In the genomic region with DNA sequence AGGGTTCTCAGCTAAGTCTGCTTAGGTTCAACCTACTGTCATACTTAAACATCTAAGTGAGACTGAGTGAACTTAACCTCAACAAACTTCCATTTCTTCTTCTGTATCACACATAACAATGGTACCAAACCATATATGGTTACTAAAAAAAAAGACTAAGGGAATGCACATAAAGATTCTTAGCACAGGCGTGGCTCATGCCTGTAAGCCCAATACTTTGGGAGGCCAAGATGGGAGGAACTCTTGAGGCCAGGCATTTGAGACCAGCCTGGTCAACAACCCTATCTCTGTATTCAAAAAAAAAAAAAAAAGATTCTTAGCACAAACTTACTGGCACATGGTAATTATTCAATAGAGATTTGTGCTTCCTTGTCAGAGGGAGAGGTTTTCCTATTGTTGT, we compare ENCODE assay signal across 31 cellular contexts. TPM values are rescaled to one million over a fixed set of nuclear protein-coding genes. Genes with fewer than 3 reads are reported as not detected.
DNase-seq lines count a peak whose midpoint lies in the region; TF ChIP-seq lines count a peak whose summit lies in the region.
"Had no signal": no experiment of that assay in that cellular context is flagged by ENCODE, and none has a peak within 500 bp of the region (broad histone marks: within the 10 kb centered on the region; RNA-seq: fewer than 3 reads in every experiment).

No MANE protein-coding gene starts in this region.

- H3K36me3 ChIP-seq in SK-N-MC (ENCODE audit: insufficient read depth, low read length): peaks cover 20% of the 10 kb centered on the region
- no peaks in the 10 kb centered on the region for H3K36me3 ChIP-seq in mesendoderm (ENCODE audit: control insufficient read depth, insufficient read depth, low read length)
- H3K36me3 ChIP-seq in uterus: no peaks in the 10 kb centered on the region
- H3K36me3 ChIP-seq: pancreas had no signal

- H3K79me2 ChIP-seq in H9 (ENCODE audit: insufficient read depth, low read length) (no peaks in the 10 kb centered on the region), mesendoderm (ENCODE audit: control insufficient read depth, insufficient read depth, low read length) (no peaks in the 10 kb centered on the region)

- H2BK5ac ChIP-seq in H9 (ENCODE audit: insufficient read length, low read length) (no peak overlapping the region), mesendoderm (ENCODE audit: low read length) (no peak overlapping the region)

- H2BK120ac ChIP-seq in H9 (ENCODE audit: low read depth, low read length, poor library complexity, severe bottlenecking) (no peak overlapping the region), mesendoderm (ENCODE audit: low read depth, low read length) (no peak overlapping the region)

- no peak for TF ChIP-seq POLR2A in uterus (IDR thresholded peaks at IDR 0.05)

- H3K4me3 Mint-ChIP-seq in H9: no peak overlapping the region; a peak in 1 of 5 replicates
- H3K4me3 Mint-ChIP-seq: central memory CD8-positive, alpha-beta T cell; nephron; T-cell had no signal

- H3K4me1 ChIP-seq in H9 (ENCODE audit: insufficient read depth, low read length) (peaks cover 6% of the 10 kb centered on the region), mesendoderm (ENCODE audit: control insufficient read depth, low read depth, low read length) (no peaks in the 10 kb centered on the region), uterus (no peaks in the 10 kb centered on the region)
- H3K4me1 ChIP-seq: BLaER1, right atrium auricular region had no signal

- H3K9me3 Mint-ChIP-seq in H9: no peaks in the 10 kb centered on the region
- H3K9me3 Mint-ChIP-seq: activated naive CD4-positive, alpha-beta T cell treated with anti-CD3 and anti-CD28 coated beads, Interleukin-2, amount 50 U/mL, for 72 hours; activated T-helper 2 cell treated with anti-CD3 and anti-CD28 coated beads, Interferon-gamma antibody, Interleukin-2, Interleukin-4, amounts not matched to agents 10 μg/mL and 5 μg/mL and 100 μg/mL, durations not matched to agents 14 hours and 24 hours and 36 hours; central memory CD8-positive, alpha-beta T cell; nephron; T-cell had no signal

- H2AK5ac ChIP-seq in H9 (ENCODE audit: insufficient read length, low read length) (no peak overlapping the region), mesendoderm (ENCODE audit: low read length) (no peak overlapping the region)

- H3K56ac ChIP-seq in H9 (ENCODE audit: insufficient read length, low read depth, low read length) (no peak overlapping the region), mesendoderm (ENCODE audit: low read length) (no peak overlapping the region)

- no CpG with 5 or more reads among the region's 1 CpG for WGBS in H9 (ENCODE audit: extremely low coverage, insufficient read length, low lambda C conversion rate)
- WGBS in mesendoderm (ENCODE audit: extremely low coverage, insufficient coverage, low lambda C conversion rate): no CpG with 5 or more reads among the region's 1 CpG

- no peaks in the 10 kb centered on the region for H3K23me2 ChIP-seq in H9 (ENCODE audit: insufficient read length, low read depth, low read length, poor library complexity, severe bottlenecking)

- no peak overlapping the region for H3T11ph ChIP-seq in H9 (ENCODE audit: low read length)

- H3K14ac ChIP-seq in H9 (ENCODE audit: insufficient read depth, low read length): no peak overlapping the region

- intact Hi-C loops in uterus (cut with DNase I; ENCODE audit: low total_unique reads): no loop called here

- DNase-seq in ACHN (peak; percentile 7), H9 (no peak), SK-N-MC (ENCODE audit: low read depth, low spot score) (no peak), mesendoderm (peak; percentile 13), NCI-H1105 (lab: John Stamatoyannopoulos, UW) (no peak), T-helper 2 cell (no peak), NCI-H2029 (lab: John Stamatoyannopoulos, UW) (no peak), uterus (no peak)
- DNase-seq: activated CD4-positive, alpha-beta T cell treated with anti-CD3 and anti-CD28 coated beads, Interleukin-2, amount 50 U/mL, for 4 hours; activated CD8-positive, alpha-beta memory T cell treated with anti-CD3 and anti-CD28 coated beads, Interleukin-2, amount 50 U/mL, for 4 hours; aorta; dorsolateral prefrontal cortex; HCEC 1CT; islet precursor cell; left ventricle myocardium inferior; midbrain; NCI-H1694 treated with DMSO at 0.1 percent for 48 hours; NCI-H2171 treated with DMSO at 0.1 percent for 48 hours; NCI-H526; NK-92 treated with Interleukin-12 subunit alpha and Interleukin-12 subunit beta, amount 100 ng/mL, for 24 hours; pancreas; SHP77 treated with DMSO at 0.1 percent for 48 hours; stimulated activated CD4-positive, alpha-beta T cell treated with anti-CD3 and anti-CD28 coated beads, Interleukin-2, amount 100 ng/mL, for 24 hours; T-cell had no signal

- H3K4ac ChIP-seq in H9 (ENCODE audit: low read depth, low read length) (no peak overlapping the region), mesendoderm (ENCODE audit: low read depth, low read length) (no peak overlapping the region)

- peaks cover 42 to 51% of the 10 kb centered on the region in 2 experiments for H3K4me1 Mint-ChIP-seq in H9

- H3K9ac ChIP-seq in H9 (ENCODE audit: extremely low read depth, insufficient read length, low read length): no peak overlapping the region
- no peak overlapping the region for H3K9ac ChIP-seq in SK-N-MC (ENCODE audit: insufficient read length)
- no peak overlapping the region for H3K9ac ChIP-seq in mesendoderm (ENCODE audit: low read length)
- H3K9ac ChIP-seq: BLaER1 had no signal

- H4K5ac ChIP-seq in H9 (ENCODE audit: insufficient read length, low read depth, low read length) (no peak overlapping the region), mesendoderm (ENCODE audit: low read length) (no peak overlapping the region)

- no peaks in the 10 kb centered on the region for H4K20me1 ChIP-seq in H9 (ENCODE audit: control insufficient read depth, insufficient read depth, insufficient read length)

- H3K27ac Mint-ChIP-seq in H9: peak overlapping the region in 2 of 3 experiments; percentile 87 to 91; a peak in 3 of 7 replicates
- H3K27ac Mint-ChIP-seq: activated naive CD4-positive, alpha-beta T cell treated with anti-CD3 and anti-CD28 coated beads, Interleukin-2, amount 50 U/mL, for 72 hours; activated T-helper 2 cell treated with anti-CD3 and anti-CD28 coated beads, Interferon-gamma antibody, Interleukin-2, Interleukin-4, amounts not matched to agents 10 μg/mL and 5 μg/mL and 100 μg/mL, durations not matched to agents 14 hours and 24 hours and 36 hours had no signal

- H3K9me3 ChIP-seq in H9 (ENCODE audit: control insufficient read depth, low read depth, low read length) (no peaks in the 10 kb centered on the region), SK-N-MC (ENCODE audit: low read depth, low read length) (no peaks in the 10 kb centered on the region), uterus (no peaks in the 10 kb centered on the region)
- H3K9me3 ChIP-seq: BLaER1, left ventricle myocardium inferior, pancreas, right atrium auricular region, tibial nerve had no signal

- H3K4me2 ChIP-seq in H9 (ENCODE audit: insufficient read depth, insufficient read length, low read length) (no peak overlapping the region), mesendoderm (ENCODE audit: low read length) (no peak overlapping the region)
- H3K4me2 ChIP-seq: BLaER1 had no signal

- H3K27me3 Mint-ChIP-seq in H9 (ENCODE audit: low read depth): no peaks in the 10 kb centered on the region
- H3K27me3 Mint-ChIP-seq: central memory CD8-positive, alpha-beta T cell; T-cell had no signal

- H2BK20ac ChIP-seq in H9 (ENCODE audit: low read depth, low read length, poor library complexity, severe bottlenecking): no peak overlapping the region

- in situ Hi-C loops in ACHN (cut with HindIII; ENCODE audit: low pct_ligation_motif_present, low pct_unique_long_range_greater_than_20kb, low sequenced_read_pairs): no loop called here

- H3K27me3 ChIP-seq in H9 (ENCODE audit: insufficient read depth, low read length) (no peaks in the 10 kb centered on the region), mesendoderm (ENCODE audit: insufficient read depth, low read length, poor library complexity) (no peaks in the 10 kb centered on the region), uterus (no peaks in the 10 kb centered on the region)
- H3K27me3 ChIP-seq: BLaER1, dorsolateral prefrontal cortex, pancreas, right atrium auricular region, tibial nerve had no signal

- no peak overlapping the region for H4K8ac ChIP-seq in H9 (replicated peaks; ENCODE audit: insufficient read length, low read depth, low read length)
- H4K8ac ChIP-seq in mesendoderm (ENCODE audit: low read depth, low read length): no peak overlapping the region

- H2BK12ac ChIP-seq in H9 (ENCODE audit: insufficient read length, low read depth, low read length): no peak overlapping the region

- H3K27ac ChIP-seq in H9 (ENCODE audit: insufficient read length, low read depth, low read length) (peak overlapping the region; percentile 52), SK-N-MC (peak overlapping the region; percentile 4; the same call in 1 of the 2 replicates), mesendoderm (ENCODE audit: low read depth, low read length) (no peak overlapping the region), uterus (no peak overlapping the region)
- H3K27ac ChIP-seq: BLaER1, dorsolateral prefrontal cortex, left ventricle myocardium inferior, pancreas, right atrium auricular region, tibial nerve had no signal

- H3K23ac ChIP-seq in H9 (ENCODE audit: insufficient read length, low read depth, low read length) (no peak overlapping the region), mesendoderm (ENCODE audit: low read length) (no peak overlapping the region)

- H3K4me3 ChIP-seq in SK-N-MC: no peak overlapping the region
- H3K4me3 ChIP-seq in mesendoderm (ENCODE audit: low read length): no peak overlapping the region
- no peak overlapping the region for H3K4me3 ChIP-seq in uterus
- H3K4me3 ChIP-seq: BLaER1, dorsolateral prefrontal cortex, left ventricle myocardium inferior, pancreas, right atrium auricular region, tibial nerve had no signal

- H4K91ac ChIP-seq in H9 (ENCODE audit: insufficient read length, low read depth, low read length): no peak overlapping the region

- TF ChIP-seq CTCF in H9 (conservative IDR thresholded peaks at IDR 0.05): no peak
- TF ChIP-seq CTCF in uterus (IDR thresholded peaks at IDR 0.05): no peak

- H3K79me1 ChIP-seq in H9 (ENCODE audit: insufficient read depth, low read depth, low read length, poor library complexity, severe bottlenecking) (no peaks in the 10 kb centered on the region), mesendoderm (ENCODE audit: low read length) (no peaks in the 10 kb centered on the region)

- H3K18ac ChIP-seq in H9 (ENCODE audit: insufficient read length, low read depth, low read length) (no peak overlapping the region), mesendoderm (ENCODE audit: low read length) (no peak overlapping the region)

- no peaks in the 10 kb centered on the region; a peak in 1 of 7 replicates for H3K36me3 Mint-ChIP-seq in H9 (ENCODE audit: insufficient read depth in 1 of 3, low read depth in 3 of 3)
- H3K36me3 Mint-ChIP-seq: activated naive CD4-positive, alpha-beta T cell treated with anti-CD3 and anti-CD28 coated beads, Interleukin-2, amount 50 U/mL, for 72 hours had no signal

- H2BK15ac ChIP-seq in H9 (ENCODE audit: low read depth, low read length) (no peak overlapping the region), mesendoderm (replicated peaks; ENCODE audit: low read depth) (no peak overlapping the region)

- H2AFZ ChIP-seq in H9 (ENCODE audit: low read length): no peak overlapping the region

RNA-seq across cellular contexts. Expression of a gene that starts 57.9 kb away (rescaled TPM):
- total RNA-seq in H9 (2021) (30.8 and 31.2 TPM in 2 replicates), uterus (100 to 1,000 TPM in 1 of 4 donors, 10 to 100 TPM in 3; 40.3 to 140 (median 68.6) TPM)
- polyA plus RNA-seq in mesendoderm (2013, experiment 1 of 2): 16.9 TPM
- polyA plus RNA-seq in mesendoderm (2013, experiment 2 of 2): 16.7 TPM

Comparison
In these comparisons a context has a peak if more than half of its experiments do, and no peak if none do; other contexts are left out.
1. DNase-seq: peak in ACHN (single experiment) and mesendoderm (single experiment); none in H9 (single experiment), SK-N-MC (single experiment), NCI-H1105 (single experiment), T-helper 2 cell (0 of 5), NCI-H2029 (single experiment) and uterus (0 of 2).
2. H3K27ac ChIP-seq: peak in H9 (single experiment) and SK-N-MC (single experiment); none in mesendoderm (single experiment) and uterus (0 of 2).